In the genomic region with DNA sequence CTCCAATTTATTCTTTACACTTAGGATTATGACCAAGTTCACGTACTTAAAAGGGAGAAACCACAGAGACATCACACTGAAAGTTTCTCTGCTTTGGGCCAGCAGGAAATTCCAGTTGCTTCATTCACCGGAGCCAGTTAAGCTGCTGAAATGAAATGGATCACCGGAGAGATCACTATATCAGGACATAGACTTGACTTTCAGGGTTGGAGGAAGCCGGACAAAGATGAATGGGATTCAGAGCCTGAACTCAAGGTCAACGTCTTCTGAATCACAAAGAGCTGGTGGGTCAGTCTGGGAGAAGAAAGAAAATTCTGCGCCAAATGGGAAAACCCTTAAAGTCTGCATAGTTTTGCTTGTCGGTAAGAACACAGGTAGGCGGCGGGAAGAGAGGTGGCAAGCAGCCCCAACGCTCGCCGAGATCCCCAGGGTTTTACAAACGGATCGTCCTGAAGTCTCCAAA, we compare ENCODE assay signal across 8 cellular contexts.
A peak's percentile ranks its signal among the peaks of the same experiment; 100 is the strongest.
DNase-seq lines count a peak whose midpoint lies in the region; ATAC-seq and TF ChIP-seq lines count a peak whose summit lies in the region.

No MANE protein-coding gene starts in this region.

- WGBS in hepatocyte (ENCODE audit: low lambda C conversion rate, missing lambda C conversion rate): 4% methylated on average over 14 of the region's 14 CpGs

- peaks cover 8 to 12% (median 11%) of the 10 kb centered on the region in 3 donors for H3K4me1 Mint-ChIP-seq in CD8-positive, alpha-beta memory T cell
- peaks cover 11% of the 10 kb centered on the region for H3K4me1 Mint-ChIP-seq in activated naive CD4-positive, alpha-beta T cell treated with anti-CD3 and anti-CD28 coated beads, Interleukin-2, amount 10 ng/mL, durations not matched to agents 7 days and 5 days

- peaks cover 8% of the 10 kb centered on the region for H3K27me3 ChIP-seq in CD8-positive, alpha-beta memory T cell (ENCODE audit: insufficient read depth, low read length, poor library complexity, severe bottlenecking)
- no peaks in the 10 kb centered on the region for H3K27me3 ChIP-seq in hepatocyte
- H3K27me3 ChIP-seq in skeletal muscle tissue (ENCODE audit: control insufficient read depth in 3 of 3, insufficient read depth in 3 of 3, low read length in 3 of 3): peaks cover 0 to 10% (median 0%) of the 10 kb centered on the region in 3 donors

- peak overlapping the region; percentile 51 to 75 (median 59) for H3K9ac ChIP-seq in skeletal muscle tissue (ENCODE audit: low read depth in 1 of 3, low read length in 3 of 3)

- H3K9me2 ChIP-seq in hepatocyte (replicated peaks; ENCODE audit: insufficient read depth): no peaks in the 10 kb centered on the region

- H3K27ac ChIP-seq in CD8-positive, alpha-beta memory T cell (ENCODE audit: low read depth, low read length): no peak overlapping the region
- H3K27ac ChIP-seq in hepatocyte (peak overlapping the region; percentile 27), skeletal muscle tissue (ENCODE audit: low read depth, low read length) (no peak overlapping the region)

- H3K9me3 Mint-ChIP-seq in CD8-positive, alpha-beta memory T cell: no peaks in the 10 kb centered on the region
- no peaks in the 10 kb centered on the region for H3K9me3 Mint-ChIP-seq in activated naive CD4-positive, alpha-beta T cell treated with anti-CD3 and anti-CD28 coated beads, Interleukin-2, amount 10 ng/mL, durations not matched to agents 7 days and 5 days

- H3K36me3 Mint-ChIP-seq in CD8-positive, alpha-beta memory T cell: no peaks in the 10 kb centered on the region
- H3K36me3 Mint-ChIP-seq in activated naive CD4-positive, alpha-beta T cell treated with anti-CD3 and anti-CD28 coated beads, Interleukin-2, amount 10 ng/mL, durations not matched to agents 7 days and 5 days: no peaks in the 10 kb centered on the region

- no peaks in the 10 kb centered on the region for H3K9me3 ChIP-seq in CD8-positive, alpha-beta memory T cell (ENCODE audit: low read length)
- H3K9me3 ChIP-seq in hepatocyte (ENCODE audit: low read depth) (no peaks in the 10 kb centered on the region), skeletal muscle tissue (ENCODE audit: control insufficient read depth in 3 of 3, low read length in 3 of 3) (no peaks in the 10 kb centered on the region)

- ATAC-seq in HG03432 (IDR thresholded peaks at IDR 0.05; ENCODE audit: unreplicated experiment) (peak; percentile 3), GM21529 (IDR thresholded peaks at IDR 0.05; ENCODE audit: unreplicated experiment) (no peak)

- peak overlapping the region; percentile 87 for H2AFZ ChIP-seq in hepatocyte

- no peaks in the 10 kb centered on the region for H3K36me3 ChIP-seq in CD8-positive, alpha-beta memory T cell (ENCODE audit: insufficient read depth, low read length)
- H3K36me3 ChIP-seq in hepatocyte (replicated peaks; ENCODE audit: insufficient read depth, low read depth): no peaks in the 10 kb centered on the region
- H3K36me3 ChIP-seq in skeletal muscle tissue (ENCODE audit: control insufficient read depth in 3 of 3, insufficient read depth in 3 of 3, low read length in 3 of 3): no peaks in the 10 kb centered on the region

- no peak overlapping the region for H3K4me3 ChIP-seq in CD8-positive, alpha-beta memory T cell (ENCODE audit: low read length)
- H3K4me3 ChIP-seq in hepatocyte: peak overlapping the region; percentile 91
- peak overlapping the region; percentile 70 to 75 (median 71) for H3K4me3 ChIP-seq in skeletal muscle tissue (ENCODE audit: low read length in 3 of 3)

- H3K4me1 ChIP-seq in CD8-positive, alpha-beta memory T cell (ENCODE audit: insufficient read depth, low read length): peaks cover 4% of the 10 kb centered on the region
- no peaks in the 10 kb centered on the region for H3K4me1 ChIP-seq in hepatocyte (ENCODE audit: insufficient read depth)
- H3K4me1 ChIP-seq in skeletal muscle tissue (ENCODE audit: control insufficient read depth in 3 of 3, insufficient read depth in 3 of 3, low read length in 3 of 3): peaks cover 0 to 10% (median 4%) of the 10 kb centered on the region in 3 donors

- POLR2A ChIA-PET in CD8-positive, alpha-beta memory T cell (lab: Charles Lee): interaction anchor here (0.6 kb wide), 1 partner anchor 186 kb away, joined by 3 read pairs; no protein-coding TSS in a partner anchor

- H3K4me2 ChIP-seq in hepatocyte: peak overlapping the region; percentile 85

- no peaks in the 10 kb centered on the region for H4K20me1 ChIP-seq in hepatocyte (ENCODE audit: insufficient read depth, poor library complexity, severe bottlenecking)

- TF ChIP-seq CTCF in hepatocyte (IDR thresholded peaks at IDR 0.05; ENCODE audit: poor library complexity): no peak

- peak overlapping the region; percentile 80 to 96 (median 84) for H3K4me3 Mint-ChIP-seq in CD8-positive, alpha-beta memory T cell
- peak overlapping the region; percentile 74 for H3K4me3 Mint-ChIP-seq in activated naive CD4-positive, alpha-beta T cell treated with anti-CD3 and anti-CD28 coated beads, Interleukin-2, amount 10 ng/mL, durations not matched to agents 7 days and 5 days

- peaks cover 32% of the 10 kb centered on the region for H3K79me2 ChIP-seq in hepatocyte

- peak overlapping the region in 3 of 8 donors; percentile 15 to 91 (median 53) for H3K27ac Mint-ChIP-seq in CD8-positive, alpha-beta memory T cell
- no peak overlapping the region for H3K27ac Mint-ChIP-seq in activated naive CD4-positive, alpha-beta T cell treated with anti-CD3 and anti-CD28 coated beads, Interleukin-2, amount 10 ng/mL, durations not matched to agents 7 days and 5 days

- CTCF ChIA-PET in CD8-positive, alpha-beta memory T cell (lab: Charles Lee): interaction anchor here (1.1 to 2.2 kb wide), 3 partner anchors 35 to 74 kb away, joined by 3 to 9 read pairs (median 4); no protein-coding TSS in a partner anchor
- CTCF ChIA-PET in activated naive CD4-positive, alpha-beta T cell treated with anti-CD3 and anti-CD28 coated beads, Interleukin-2, amount 10 ng/mL, durations not matched to agents 7 days and 5 days (lab: Charles Lee): interaction anchor here (0.7 to 4.1 kb wide), 9 partner anchors 10 to 528 kb away, joined by 3 to 19 read pairs (median 3); no protein-coding TSS in a partner anchor

- no peak for DNase-seq in CD8-positive, alpha-beta memory T cell
- no peak for DNase-seq in activated naive CD4-positive, alpha-beta T cell treated with anti-CD3 and anti-CD28 coated beads, Interleukin-2, amount 10 ng/mL, durations not matched to agents 7 days and 5 days
- peak; percentile 51 for DNase-seq in hepatocyte (ENCODE audit: low spot score)
- no peak for DNase-seq in DMS114 treated with DMSO at 0.1 percent for 48 hours (lab: John Stamatoyannopoulos, UW; ENCODE audit: unreplicated experiment)
- no peak for DNase-seq in NCI-H2227 treated with DMSO at 0.1 percent for 48 hours (lab: John Stamatoyannopoulos, UW)

- peaks cover 10 to 31% of the 10 kb centered on the region in 2 donors for H3K27me3 Mint-ChIP-seq in CD8-positive, alpha-beta memory T cell
- peaks cover 53% of the 10 kb centered on the region for H3K27me3 Mint-ChIP-seq in activated naive CD4-positive, alpha-beta T cell treated with anti-CD3 and anti-CD28 coated beads, Interleukin-2, amount 10 ng/mL, durations not matched to agents 7 days and 5 days
